20 cellular contexts compared by ENCODE assay signal in genomic region chr7:23002698-23003097, GRCh38.
"Had no signal": no experiment of that assay in that cellular context is flagged by ENCODE, and none has a peak within 500 bp of the region (broad histone marks: within the 10 kb centered on the region; RNA-seq: fewer than 3 reads in every experiment).

No MANE protein-coding gene starts in this region.

- ATAC-seq: left lobe of liver; stimulated activated naive B cell treated with anti-CD40 and anti-IgM and Interleukin-4, amounts not matched to agents 10 μg/mL and 1 μg/mL and 100 μg/mL, for 72 hours had no signal

- FAIRE-seq: colon, frontal cortex, kidney had no signal

- H3K27me3 ChIP-seq: brain microvascular endothelial cell, dorsolateral prefrontal cortex, sigmoid colon, thyroid gland, vagina had no signal

- DNase-seq: activated CD4-positive, alpha-beta T cell treated with anti-CD3 and anti-CD28 coated beads, Interleukin-2, amount 10 ng/mL, durations not matched to agents 7 days and 5 days; activated naive CD4-positive, alpha-beta T cell treated with Interleukin-2 at 50 U/mL for 16 hours; activated naive CD8-positive, alpha-beta T cell treated with anti-CD3 and anti-CD28 coated beads, Interleukin-2, amount 10 ng/mL, durations not matched to agents 7 days and 5 days; activated T-cell treated with anti-CD3 and anti-CD28 coated beads for 4 hours; brain microvascular endothelial cell; central memory CD4-positive, alpha-beta T cell; dorsolateral prefrontal cortex; hypothalamus; kidney; midbrain; nucleus accumbens; posterior cingulate gyrus; sigmoid colon; stimulated activated naive B cell treated with anti-CD40 and anti-IgM and Interleukin-4, amounts not matched to agents 10 μg/mL and 1 μg/mL and 100 μg/mL, for 72 hours; T1000; thyroid gland had no signal

- H3K4me3 ChIP-seq: dorsolateral prefrontal cortex, sigmoid colon, thyroid gland, vagina had no signal

- H3K4me1 ChIP-seq: thyroid gland had no signal

- H3K36me3 ChIP-seq: brain microvascular endothelial cell, sigmoid colon, thyroid gland, vagina had no signal

- H3K9me3 ChIP-seq: sigmoid colon, thyroid gland, vagina had no signal

- H3K27ac ChIP-seq: brain microvascular endothelial cell, dorsolateral prefrontal cortex, thyroid gland, vagina had no signal
